In the genomic region with DNA sequence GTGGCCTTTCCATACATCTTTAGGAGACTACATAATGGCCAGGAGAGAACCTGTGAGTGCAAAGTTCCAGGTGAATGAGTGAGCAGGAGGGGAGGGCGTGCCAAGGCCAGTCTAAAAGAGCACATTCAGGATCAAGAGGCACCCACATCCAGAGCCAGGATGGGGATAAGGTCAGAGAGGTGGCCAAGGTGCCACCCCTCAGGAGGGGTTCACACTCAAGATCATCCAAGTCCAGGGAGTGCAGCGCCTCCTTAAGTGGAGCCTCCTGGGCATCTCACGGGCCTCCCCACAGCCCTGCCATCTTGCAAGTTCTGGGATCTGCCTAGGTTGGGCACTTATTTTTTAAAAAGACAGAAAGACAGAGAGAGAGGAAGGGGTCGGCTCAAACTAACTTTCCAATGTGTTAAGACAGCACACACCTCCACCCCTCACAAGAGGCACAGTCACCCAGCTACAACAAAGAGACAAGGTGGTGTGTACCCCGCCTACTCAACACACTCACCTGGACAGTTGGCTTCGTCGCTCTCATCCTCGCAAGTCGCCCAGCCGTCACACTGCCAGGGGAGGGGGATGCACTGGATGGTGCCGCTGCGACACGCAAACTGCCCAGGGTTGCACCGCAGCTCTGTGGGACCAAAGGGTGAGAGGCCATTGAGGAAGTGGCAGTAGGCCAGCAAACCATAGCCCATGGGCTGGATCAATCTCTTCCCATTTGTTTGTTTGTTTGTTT, we compare ENCODE assay signal across 1 cellular context.
TF ChIP-seq lines count a peak whose summit lies in the region.

No MANE protein-coding gene starts in this region.

TF ChIP-seq in K562, 482 proteins besides CTCF, POLR2A, EP300 and RAD21 (continued from another document and continues in another):
- TF ChIP-seq ATF7 (IDR thresholded peaks at IDR 0.05) = no peak
- no peak for TF ChIP-seq RCOR1 (IDR thresholded peaks at IDR 0.05; ENCODE audit: borderline replicate concordance in 1 of 2, low read depth in 2 of 2, low read length in 2 of 2)
- TF ChIP-seq ZFP91 (CRISPR knock-in tag; IDR thresholded peaks at IDR 0.05) = no peak
- no peak for TF ChIP-seq ZFP36 (IDR thresholded peaks at IDR 0.05; ENCODE audit: low read depth, low read length, partially characterized antibody)
- no peak for TF ChIP-seq MTA1 (IDR thresholded peaks at IDR 0.05; ENCODE audit: borderline replicate concordance)
- TF ChIP-seq DLX4 (CRISPR knock-in tag; IDR thresholded peaks at IDR 0.05) = no peak
- no peak for TF ChIP-seq ZNF609 (CRISPR knock-in tag; IDR thresholded peaks at IDR 0.05; ENCODE audit: borderline replicate concordance)
- no peak for TF ChIP-seq TCF7 (IDR thresholded peaks at IDR 0.05; ENCODE audit: borderline replicate concordance)
- TF ChIP-seq, protein P1, sequence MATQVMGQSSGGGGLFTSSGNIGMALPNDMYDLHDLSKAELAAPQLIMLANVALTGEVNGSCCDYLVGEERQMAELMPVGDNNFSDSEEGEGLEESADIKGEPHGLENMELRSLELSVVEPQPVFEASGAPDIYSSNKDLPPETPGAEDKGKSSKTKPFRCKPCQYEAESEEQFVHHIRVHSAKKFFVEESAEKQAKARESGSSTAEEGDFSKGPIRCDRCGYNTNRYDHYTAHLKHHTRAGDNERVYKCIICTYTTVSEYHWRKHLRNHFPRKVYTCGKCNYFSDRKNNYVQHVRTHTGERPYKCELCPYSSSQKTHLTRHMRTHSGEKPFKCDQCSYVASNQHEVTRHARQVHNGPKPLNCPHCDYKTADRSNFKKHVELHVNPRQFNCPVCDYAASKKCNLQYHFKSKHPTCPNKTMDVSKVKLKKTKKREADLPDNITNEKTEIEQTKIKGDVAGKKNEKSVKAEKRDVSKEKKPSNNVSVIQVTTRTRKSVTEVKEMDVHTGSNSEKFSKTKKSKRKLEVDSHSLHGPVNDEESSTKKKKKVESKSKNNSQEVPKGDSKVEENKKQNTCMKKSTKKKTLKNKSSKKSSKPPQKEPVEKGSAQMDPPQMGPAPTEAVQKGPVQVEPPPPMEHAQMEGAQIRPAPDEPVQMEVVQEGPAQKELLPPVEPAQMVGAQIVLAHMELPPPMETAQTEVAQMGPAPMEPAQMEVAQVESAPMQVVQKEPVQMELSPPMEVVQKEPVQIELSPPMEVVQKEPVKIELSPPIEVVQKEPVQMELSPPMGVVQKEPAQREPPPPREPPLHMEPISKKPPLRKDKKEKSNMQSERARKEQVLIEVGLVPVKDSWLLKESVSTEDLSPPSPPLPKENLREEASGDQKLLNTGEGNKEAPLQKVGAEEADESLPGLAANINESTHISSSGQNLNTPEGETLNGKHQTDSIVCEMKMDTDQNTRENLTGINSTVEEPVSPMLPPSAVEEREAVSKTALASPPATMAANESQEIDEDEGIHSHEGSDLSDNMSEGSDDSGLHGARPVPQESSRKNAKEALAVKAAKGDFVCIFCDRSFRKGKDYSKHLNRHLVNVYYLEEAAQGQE (CRISPR knock-in tag; IDR thresholded peaks at IDR 0.05; ENCODE audit: low read depth) = no peak
- TF ChIP-seq KDM2B (CRISPR knock-in tag; IDR thresholded peaks at IDR 0.05) = no peak
- no peak for TF ChIP-seq MAFG (tag; conservative IDR thresholded peaks at IDR 0.05)
- no peak for TF ChIP-seq ZNF224 (CRISPR knock-in tag; IDR thresholded peaks at IDR 0.05)
- TF ChIP-seq HNRNPL (IDR thresholded peaks at IDR 0.05; ENCODE audit: low read depth, low read length) = no peak
- no peak for TF ChIP-seq KAT7 (CRISPR knock-in tag; IDR thresholded peaks at IDR 0.05; ENCODE audit: borderline replicate concordance)
- TF ChIP-seq TAF1 (IDR thresholded peaks at IDR 0.05; ENCODE audit: control insufficient read depth, extremely low read depth, insufficient read depth, low read length, severe bottlenecking) = no peak
- no peak for TF ChIP-seq RBM14 (IDR thresholded peaks at IDR 0.05; ENCODE audit: borderline replicate concordance, insufficient read depth, low read depth, low read length)
- TF ChIP-seq, protein P2, sequence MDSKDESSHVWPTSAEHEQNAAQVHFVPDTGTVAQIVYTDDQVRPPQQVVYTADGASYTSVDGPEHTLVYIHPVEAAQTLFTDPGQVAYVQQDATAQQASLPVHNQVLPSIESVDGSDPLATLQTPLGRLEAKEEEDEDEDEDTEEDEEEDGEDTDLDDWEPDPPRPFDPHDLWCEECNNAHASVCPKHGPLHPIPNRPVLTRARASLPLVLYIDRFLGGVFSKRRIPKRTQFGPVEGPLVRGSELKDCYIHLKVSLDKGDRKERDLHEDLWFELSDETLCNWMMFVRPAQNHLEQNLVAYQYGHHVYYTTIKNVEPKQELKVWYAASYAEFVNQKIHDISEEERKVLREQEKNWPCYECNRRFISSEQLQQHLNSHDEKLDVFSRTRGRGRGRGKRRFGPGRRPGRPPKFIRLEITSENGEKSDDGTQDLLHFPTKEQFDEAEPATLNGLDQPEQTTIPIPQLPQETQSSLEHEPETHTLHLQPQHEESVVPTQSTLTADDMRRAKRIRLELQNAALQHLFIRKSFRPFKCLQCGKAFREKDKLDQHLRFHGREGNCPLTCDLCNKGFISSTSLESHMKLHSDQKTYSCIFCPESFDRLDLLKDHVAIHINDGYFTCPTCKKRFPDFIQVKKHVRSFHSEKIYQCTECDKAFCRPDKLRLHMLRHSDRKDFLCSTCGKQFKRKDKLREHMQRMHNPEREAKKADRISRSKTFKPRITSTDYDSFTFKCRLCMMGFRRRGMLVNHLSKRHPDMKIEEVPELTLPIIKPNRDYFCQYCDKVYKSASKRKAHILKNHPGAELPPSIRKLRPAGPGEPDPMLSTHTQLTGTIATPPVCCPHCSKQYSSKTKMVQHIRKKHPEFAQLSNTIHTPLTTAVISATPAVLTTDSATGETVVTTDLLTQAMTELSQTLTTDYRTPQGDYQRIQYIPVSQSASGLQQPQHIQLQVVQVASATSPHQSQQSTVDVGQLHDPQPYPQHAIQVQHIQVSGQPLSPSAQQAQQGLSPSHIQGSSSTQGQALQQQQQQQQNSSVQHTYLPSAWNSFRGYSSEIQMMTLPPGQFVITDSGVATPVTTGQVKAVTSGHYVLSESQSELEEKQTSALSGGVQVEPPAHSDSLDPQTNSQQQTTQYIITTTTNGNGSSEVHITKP (IDR thresholded peaks at IDR 0.05; ENCODE audit: partially characterized antibody) = peak; percentile 39
- no peak for TF ChIP-seq ZC3H8 (IDR thresholded peaks at IDR 0.05)
- TF ChIP-seq HES1 (IDR thresholded peaks at IDR 0.05; ENCODE audit: low read depth) = no peak
- TF ChIP-seq, protein P3, sequence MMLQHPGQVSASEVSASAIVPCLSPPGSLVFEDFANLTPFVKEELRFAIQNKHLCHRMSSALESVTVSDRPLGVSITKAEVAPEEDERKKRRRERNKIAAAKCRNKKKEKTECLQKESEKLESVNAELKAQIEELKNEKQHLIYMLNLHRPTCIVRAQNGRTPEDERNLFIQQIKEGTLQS (IDR thresholded peaks at IDR 0.05) = no peak
- TF ChIP-seq, protein P3 (CRISPR knock-in tag; conservative IDR thresholded peaks at IDR 0.05) = no peak
- no peak for TF ChIP-seq KLF1 (tag; IDR thresholded peaks at IDR 0.05)
- TF ChIP-seq, protein P4, sequence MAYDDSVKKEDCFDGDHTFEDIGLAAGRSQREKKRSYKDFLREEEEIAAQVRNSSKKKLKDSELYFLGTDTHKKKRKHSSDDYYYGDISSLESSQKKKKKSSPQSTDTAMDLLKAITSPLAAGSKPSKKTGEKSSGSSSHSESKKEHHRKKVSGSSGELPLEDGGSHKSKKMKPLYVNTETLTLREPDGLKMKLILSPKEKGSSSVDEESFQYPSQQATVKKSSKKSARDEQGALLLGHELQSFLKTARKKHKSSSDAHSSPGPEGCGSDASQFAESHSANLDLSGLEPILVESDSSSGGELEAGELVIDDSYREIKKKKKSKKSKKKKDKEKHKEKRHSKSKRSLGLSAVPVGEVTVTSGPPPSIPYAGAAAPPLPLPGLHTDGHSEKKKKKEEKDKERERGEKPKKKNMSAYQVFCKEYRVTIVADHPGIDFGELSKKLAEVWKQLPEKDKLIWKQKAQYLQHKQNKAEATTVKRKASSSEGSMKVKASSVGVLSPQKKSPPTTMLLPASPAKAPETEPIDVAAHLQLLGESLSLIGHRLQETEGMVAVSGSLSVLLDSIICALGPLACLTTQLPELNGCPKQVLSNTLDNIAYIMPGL (CRISPR knock-in tag; IDR thresholded peaks at IDR 0.05) = no peak
- peak; percentile 29 for TF ChIP-seq WHSC1 (IDR thresholded peaks at IDR 0.05; ENCODE audit: low read length)
- peak; percentile 62; the same call in 1 of the 2 replicates for TF ChIP-seq POLR2G (IDR thresholded peaks at IDR 0.05; ENCODE audit: low read depth, low read length)
- 0 out of 2 replicates have a peak, but pooled peaks have one; percentile 47 for TF ChIP-seq PHB (CRISPR knock-in tag; IDR thresholded peaks at IDR 0.05)
- TF ChIP-seq ZKSCAN8 (CRISPR knock-in tag; IDR thresholded peaks at IDR 0.05) = no peak
- no peak for TF ChIP-seq TAF7 (tag; IDR thresholded peaks at IDR 0.05)
- TF ChIP-seq MTF1 (CRISPR knock-in tag; IDR thresholded peaks at IDR 0.05; ENCODE audit: borderline replicate concordance) = no peak
- TF ChIP-seq THAP12 (CRISPR knock-in tag; IDR thresholded peaks at IDR 0.05) = no peak
- no peak for TF ChIP-seq PHF21A (IDR thresholded peaks at IDR 0.05; ENCODE audit: borderline replicate concordance, low read depth)
- TF ChIP-seq NFRKB (IDR thresholded peaks at IDR 0.05; ENCODE audit: low read depth) = no peak
- TF ChIP-seq ELF4 (CRISPR knock-in tag; IDR thresholded peaks at IDR 0.05) = no peak
